Comparison of ENCODE assay signal across 1 cellular context in genomic region chr12:106601548-106601947, GRCh38.
TF ChIP-seq lines count a peak whose summit lies in the region.

No MANE protein-coding gene starts in this region.

TF ChIP-seq in H1, 55 proteins besides CTCF, POLR2A, EP300 and RAD21:
- TF ChIP-seq CREB1 (IDR thresholded peaks at IDR 0.05): no peak
